ENCODE assay signal across 8 cellular contexts in genomic region chr12:46382974-46383653, GRCh38. TPM values are rescaled to one million over a fixed set of nuclear protein-coding genes. Genes with fewer than 3 reads are reported as not detected.
DNase-seq lines count a peak whose midpoint lies in the region; ATAC-seq, FAIRE-seq and TF ChIP-seq lines count a peak whose summit lies in the region.

No MANE protein-coding gene starts in this region.

- H4K20me1 ChIP-seq in H9 (ENCODE audit: control insufficient read depth, insufficient read depth, insufficient read length) = no peaks in the 10 kb centered on the region
- no peaks in the 10 kb centered on the region for H4K20me1 ChIP-seq in Loucy (ENCODE audit: insufficient read depth, low read length, poor library complexity, severe bottlenecking)
- no peaks in the 10 kb centered on the region for H4K20me1 ChIP-seq in neural progenitor cell (ENCODE audit: low read depth)

- no peak overlapping the region for H3K56ac ChIP-seq in H9 (ENCODE audit: insufficient read length, low read depth, low read length)

- H3K4me3 ChIP-seq in Loucy (ENCODE audit: low read length, poor library complexity, severe bottlenecking) = peak overlapping the region; percentile 84
- H3K4me3 ChIP-seq in RWPE2 (ENCODE audit: severe bottlenecking) = peak overlapping the region; percentile 55
- H3K4me3 ChIP-seq in fibroblast of villous mesenchyme (ENCODE audit: low read depth, low read length) = peak overlapping the region; percentile 67
- H3K4me3 ChIP-seq in neural progenitor cell = peak overlapping the region; percentile 88
- peak overlapping the region; percentile 78 to 81 for H3K4me3 ChIP-seq in stomach smooth muscle (ENCODE audit: low read length in 2 of 2)

- peak overlapping the region; percentile 96 for H3K14ac ChIP-seq in H9 (ENCODE audit: insufficient read depth, low read length)

- WGBS in H9 (ENCODE audit: extremely low coverage, insufficient read length, low lambda C conversion rate) = no CpG with 5 or more reads among the region's 74 CpGs

- H2BK120ac ChIP-seq in H9 (ENCODE audit: low read depth, low read length, poor library complexity, severe bottlenecking) = no peak overlapping the region

- H3K27me3 Mint-ChIP-seq in H9 (ENCODE audit: low read depth) = no peaks in the 10 kb centered on the region
- peaks cover 18% of the 10 kb centered on the region for H3K27me3 Mint-ChIP-seq in neural progenitor cell (ENCODE audit: insufficient read depth, low read depth)

- peaks cover 1 to 10% (median 4%) of the 10 kb centered on the region in 3 experiments; a peak in 6 of 7 replicates for H3K36me3 Mint-ChIP-seq in H9 (ENCODE audit: insufficient read depth in 1 of 3, low read depth in 3 of 3)
- H3K36me3 Mint-ChIP-seq in neural progenitor cell = peaks cover 2% of the 10 kb centered on the region

- no peak overlapping the region for H2AK5ac ChIP-seq in H9 (ENCODE audit: insufficient read length, low read length)

- H3K23me2 ChIP-seq in H9 (ENCODE audit: insufficient read length, low read depth, low read length, poor library complexity, severe bottlenecking) = peaks cover 10% of the 10 kb centered on the region

- H4K8ac ChIP-seq in H9 (replicated peaks; ENCODE audit: insufficient read length, low read depth, low read length) = no peak overlapping the region

- no peaks in the 10 kb centered on the region for H3K36me3 ChIP-seq in Loucy (ENCODE audit: insufficient read depth, low read length)
- H3K36me3 ChIP-seq in RWPE2 (ENCODE audit: low read depth) = peaks cover 4% of the 10 kb centered on the region; the same call in 1 of the 2 replicates
- H3K36me3 ChIP-seq in neural progenitor cell = no peaks in the 10 kb centered on the region
- no peaks in the 10 kb centered on the region for H3K36me3 ChIP-seq in stomach smooth muscle (ENCODE audit: control insufficient read depth in 2 of 2, insufficient read depth in 2 of 2, low read length in 2 of 2)

- no peak overlapping the region for H2BK20ac ChIP-seq in H9 (ENCODE audit: low read depth, low read length, poor library complexity, severe bottlenecking)

- no peak overlapping the region for H3K4ac ChIP-seq in H9 (ENCODE audit: low read depth, low read length)

- H4K5ac ChIP-seq in H9 (ENCODE audit: insufficient read length, low read depth, low read length) = peak overlapping the region; percentile 87

- H3K79me2 ChIP-seq in H9 (ENCODE audit: insufficient read depth, low read length) (peaks cover 2% of the 10 kb centered on the region), Loucy (ENCODE audit: insufficient read depth, low read length) (peaks cover 21% of the 10 kb centered on the region), neural progenitor cell (ENCODE audit: low read depth) (peaks cover 27% of the 10 kb centered on the region)

- H3K9ac ChIP-seq in H9 (ENCODE audit: extremely low read depth, insufficient read length, low read length) (peak overlapping the region; percentile 62), Loucy (ENCODE audit: low read depth, low read length, poor library complexity, severe bottlenecking) (peak overlapping the region; percentile 93), neural progenitor cell (peak overlapping the region; percentile 69), stomach smooth muscle (ENCODE audit: low read length in 2 of 2) (peak overlapping the region; percentile 82 to 96)

- H2BK12ac ChIP-seq in H9 (ENCODE audit: insufficient read length, low read depth, low read length) = peak overlapping the region; percentile 3

- H3K4me3 Mint-ChIP-seq in H9 (peak overlapping the region; percentile 80 to 89), neural progenitor cell (peak overlapping the region; percentile 88)

- peaks cover 63 to 70% of the 10 kb centered on the region in 2 experiments for H3K4me1 Mint-ChIP-seq in H9
- peaks cover 39% of the 10 kb centered on the region for H3K4me1 Mint-ChIP-seq in neural progenitor cell

- H3K4me1 ChIP-seq in H9 (ENCODE audit: insufficient read depth, low read length) = peaks cover 13% of the 10 kb centered on the region; the same call in 1 of the 2 replicates
- peaks cover 62% of the 10 kb centered on the region for H3K4me1 ChIP-seq in Loucy (ENCODE audit: insufficient read depth, low read length, poor library complexity, severe bottlenecking)
- peaks cover 40% of the 10 kb centered on the region for H3K4me1 ChIP-seq in RWPE2 (ENCODE audit: insufficient read depth, poor library complexity, severe bottlenecking)
- peaks cover 36% of the 10 kb centered on the region for H3K4me1 ChIP-seq in neural progenitor cell
- peaks cover 9% of the 10 kb centered on the region for H3K4me1 ChIP-seq in stomach smooth muscle (ENCODE audit: control insufficient read depth, insufficient read depth, low read length)

- peak; percentile 32; the same call in 1 of the 3 replicates for TF ChIP-seq CTCF in H9 (conservative IDR thresholded peaks at IDR 0.05)
- TF ChIP-seq CTCF in Loucy (conservative IDR thresholded peaks at IDR 0.05; ENCODE audit: low read length) = peak; percentile 34; the same call in 1 of the 2 replicates
- TF ChIP-seq CTCF in RWPE2 (IDR thresholded peaks at IDR 0.05; ENCODE audit: poor library complexity, severe bottlenecking) = peak; percentile 53
- no peak for TF ChIP-seq CTCF in fibroblast of villous mesenchyme (IDR thresholded peaks at IDR 0.05; ENCODE audit: insufficient read depth, low read depth, low read length)
- peak; percentile 31 for TF ChIP-seq CTCF in neural progenitor cell (IDR thresholded peaks at IDR 0.05)

- H3T11ph ChIP-seq in H9 (ENCODE audit: low read length) = no peak overlapping the region

- H3K27ac Mint-ChIP-seq in H9 (peak overlapping the region; percentile 96 to 98 (median 97)), neural progenitor cell (peak overlapping the region; percentile 94)

- H3F3A ChIP-seq in Loucy (ENCODE audit: low read depth) = 0 out of 2 replicates have a peak, but pooled peaks cover 3% of the 10 kb centered on the region
- H3F3A ChIP-seq in neural progenitor cell (ENCODE audit: low read depth) = peaks cover 30% of the 10 kb centered on the region

- H3K27me3 ChIP-seq in H9 (ENCODE audit: insufficient read depth, low read length) = no peaks in the 10 kb centered on the region
- no peaks in the 10 kb centered on the region for H3K27me3 ChIP-seq in Loucy (ENCODE audit: insufficient read depth, low read length, poor library complexity, severe bottlenecking)
- H3K27me3 ChIP-seq in RWPE2 (ENCODE audit: insufficient read depth, poor library complexity, severe bottlenecking) = no peaks in the 10 kb centered on the region
- H3K27me3 ChIP-seq in neural progenitor cell = no peaks in the 10 kb centered on the region
- H3K27me3 ChIP-seq in stomach smooth muscle (ENCODE audit: control insufficient read depth in 1 of 2, insufficient read depth in 2 of 2, low read length in 2 of 2) = no peaks in the 10 kb centered on the region

- 0 out of 2 replicates have a peak overlapping the region, but pooled peaks have one; percentile 32 for H2BK15ac ChIP-seq in H9 (ENCODE audit: low read depth, low read length)

- H3K9me2 ChIP-seq in Loucy (replicated peaks; ENCODE audit: low read depth, low read length) = no peaks in the 10 kb centered on the region

- peak overlapping the region; percentile 20 for H4K91ac ChIP-seq in H9 (ENCODE audit: insufficient read length, low read depth, low read length)

- FAIRE-seq in G401.6 (lab: Jason Lieb, UNC) = peak; percentile 86

- no peaks in the 10 kb centered on the region for H3K79me1 ChIP-seq in H9 (ENCODE audit: insufficient read depth, low read depth, low read length, poor library complexity, severe bottlenecking)

- H2BK5ac ChIP-seq in H9 (ENCODE audit: insufficient read length, low read length) = peak overlapping the region; percentile 48

- H3K9me3 ChIP-seq in H9 (ENCODE audit: control insufficient read depth, low read depth, low read length) = no peaks in the 10 kb centered on the region
- no peaks in the 10 kb centered on the region for H3K9me3 ChIP-seq in Loucy (ENCODE audit: insufficient read depth, low read depth, low read length)
- H3K9me3 ChIP-seq in RWPE2 (ENCODE audit: severe bottlenecking) = peaks cover 2% of the 10 kb centered on the region
- H3K9me3 ChIP-seq in neural progenitor cell (ENCODE audit: low read depth) = no peaks in the 10 kb centered on the region
- H3K9me3 ChIP-seq in stomach smooth muscle (ENCODE audit: control insufficient read depth in 2 of 2, low read length in 2 of 2) = no peaks in the 10 kb centered on the region

- H3K27ac ChIP-seq in H9 (ENCODE audit: insufficient read length, low read depth, low read length) (peak overlapping the region; percentile 85), RWPE2 (ENCODE audit: poor library complexity, severe bottlenecking) (peak overlapping the region; percentile 99), neural progenitor cell (peak overlapping the region; percentile 87), stomach smooth muscle (ENCODE audit: low read length) (peak overlapping the region; percentile 96)

- peaks cover 1 to 7% of the 10 kb centered on the region in 2 experiments; a peak in 3 of 5 replicates for H3K9me3 Mint-ChIP-seq in H9
- H3K9me3 Mint-ChIP-seq in neural progenitor cell = no peaks in the 10 kb centered on the region

- DNase-seq in H9 (peak; percentile 97), RWPE2 (ENCODE audit: low spot score) (peak; percentile 96), activated gamma-delta T cell (lab: John Stamatoyannopoulos, UW) (peak; percentile 92), fibroblast of villous mesenchyme (ENCODE audit: low read depth) (peak; percentile 99), neural progenitor cell (ENCODE audit: low spot score) (peak; percentile 90)

- H3K4me2 ChIP-seq in H9 (ENCODE audit: insufficient read depth, insufficient read length, low read length) (peak overlapping the region; percentile 86), Loucy (ENCODE audit: low read depth, low read length, poor library complexity, severe bottlenecking) (peak overlapping the region; percentile 95), neural progenitor cell (peak overlapping the region; percentile 86)

- peak overlapping the region; percentile 84 for H3K18ac ChIP-seq in H9 (ENCODE audit: insufficient read length, low read depth, low read length)

- peak; percentile 62 for ATAC-seq in RWPE2 (ENCODE audit: low read depth)

- H2AFZ ChIP-seq in H9 (ENCODE audit: low read length) (no peak overlapping the region), Loucy (ENCODE audit: low read length) (peak overlapping the region; percentile 82), neural progenitor cell (replicated peaks) (peak overlapping the region; percentile 89)

- H3K23ac ChIP-seq in H9 (ENCODE audit: insufficient read length, low read depth, low read length) = no peak overlapping the region

RNA-seq across cellular contexts. Expression of gene SLC38A2, which starts 10.5 kb away (rescaled TPM):
- total RNA-seq in H9 (2021) = 421 and 453 TPM in 2 replicates
- 914 and 1,547 TPM in 2 replicates for total RNA-seq in fibroblast of villous mesenchyme
- total RNA-seq in neural progenitor cell (ENCODE audit: low replicate concordance) = 259 and 348 TPM in 2 replicates

Comparison
In these comparisons a context has a peak if more than half of its experiments do, and no peak if none do; other contexts are left out.
1. Peak in every context shown above with its lines: DNase-seq, ATAC-seq, H3K4me3 ChIP-seq and H3K27ac ChIP-seq.